In genomic region chr14:45135181-45135580, GRCh38 we compare ENCODE assay signal across 8 cellular contexts. TPM values are rescaled to one million over a fixed set of nuclear protein-coding genes. Genes with fewer than 3 reads are reported as not detected.
DNase-seq lines count a peak whose midpoint lies in the region; ATAC-seq and TF ChIP-seq lines count a peak whose summit lies in the region.

No MANE protein-coding gene starts in this region.

- H3K4me3 ChIP-seq in skeletal muscle cell (ENCODE audit: low read depth, low read length): peak overlapping the region; percentile 68

- no peak for ATAC-seq in foreskin keratinocyte
- no peak for ATAC-seq in HG03108 (IDR thresholded peaks at IDR 0.05; ENCODE audit: unreplicated experiment)
- no peak for ATAC-seq in HG03175 (IDR thresholded peaks at IDR 0.05; ENCODE audit: unreplicated experiment)

- H3K4me1 ChIP-seq in foreskin keratinocyte: peaks cover 11% of the 10 kb centered on the region

- no peak for DNase-seq in activated T-cell treated with anti-CD3 and anti-CD28 coated beads, Interleukin-2, amount 50 U/mL, for 24 hours
- DNase-seq in activated T-cell treated with anti-CD3 and anti-CD28 coated beads, Interleukin-2, amount 50 U/mL, for 1 hour: no peak
- DNase-seq in foreskin keratinocyte: no peak
- DNase-seq in skeletal muscle cell (ENCODE audit: low read depth): no peak
- DNase-seq in putamen (ENCODE audit: low spot score): no peak

- H3K27me3 Mint-ChIP-seq in activated T-cell treated with anti-CD3 and anti-CD28 coated beads, Interleukin-2, amount 50 U/mL, for 24 hours: no peaks in the 10 kb centered on the region

- no peaks in the 10 kb centered on the region for H3K27me3 ChIP-seq in foreskin keratinocyte

- peak overlapping the region; percentile 97 for H3K27ac Mint-ChIP-seq in activated T-cell treated with anti-CD3 and anti-CD28 coated beads, Interleukin-2, amount 50 U/mL, for 24 hours

- peaks cover 43% of the 10 kb centered on the region for H3K4me1 Mint-ChIP-seq in activated T-cell treated with anti-CD3 and anti-CD28 coated beads, Interleukin-2, amount 50 U/mL, for 24 hours (ENCODE audit: low read depth)

- H3K9me3 Mint-ChIP-seq in activated T-cell treated with anti-CD3 and anti-CD28 coated beads, Interleukin-2, amount 50 U/mL, for 24 hours: no peaks in the 10 kb centered on the region

- peaks cover 41% of the 10 kb centered on the region for H3K36me3 Mint-ChIP-seq in activated T-cell treated with anti-CD3 and anti-CD28 coated beads, Interleukin-2, amount 50 U/mL, for 24 hours (ENCODE audit: low read depth)

- TF ChIP-seq CTCF in VCaP (conservative IDR thresholded peaks at IDR 0.05) (no peak), foreskin keratinocyte (conservative IDR thresholded peaks at IDR 0.05) (no peak)

- peak overlapping the region; percentile 92 for H3K27ac ChIP-seq in VCaP
- H3K27ac ChIP-seq in foreskin keratinocyte: peak overlapping the region; percentile 38

- peak overlapping the region; percentile 100 for H3K4me3 Mint-ChIP-seq in activated T-cell treated with anti-CD3 and anti-CD28 coated beads, Interleukin-2, amount 50 U/mL, for 24 hours

RNA-seq across cellular contexts. Expression of gene FANCM, which starts 0.5 kb away (rescaled TPM):
- 7.6 and 9.4 TPM in 2 replicates for total RNA-seq in foreskin keratinocyte
- 3.3 and 5.7 TPM in 2 replicates for polyA plus RNA-seq in foreskin keratinocyte

RNA-seq across cellular contexts. Expression of gene FKBP3, which starts 0.9 kb away (rescaled TPM):
- 60.3 and 69.0 TPM in 2 replicates for total RNA-seq in foreskin keratinocyte
- polyA plus RNA-seq in foreskin keratinocyte: 90.3 and 102 TPM in 2 replicates

RNA-seq across cellular contexts. Expression of gene PRPF39, which starts 51.3 kb away (rescaled TPM):
- 19.7 and 20.7 TPM in 2 replicates for total RNA-seq in foreskin keratinocyte
- polyA plus RNA-seq in foreskin keratinocyte: 7.5 and 9.3 TPM in 2 replicates
